In the genomic region with DNA sequence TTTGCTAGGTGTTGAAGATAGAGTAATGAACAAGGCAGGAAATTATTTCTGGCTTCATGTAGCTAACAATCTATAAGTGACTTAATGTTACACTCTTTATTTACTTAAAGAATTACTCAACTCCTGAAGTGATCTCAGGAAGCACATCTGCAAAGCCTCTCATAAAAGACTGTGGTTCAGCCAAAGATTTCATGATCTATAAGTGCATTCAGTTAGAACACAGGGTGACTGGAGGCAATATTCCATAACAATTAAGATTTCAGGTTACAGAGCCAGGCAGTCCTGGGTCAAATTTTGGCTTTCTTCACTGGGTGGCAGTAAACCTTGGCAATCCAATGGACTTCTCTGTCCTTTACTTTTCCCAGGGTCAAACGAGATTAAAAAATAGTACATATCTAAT, we compare ENCODE assay signal across 16 cellular contexts.
A peak's percentile ranks its signal among the peaks of the same experiment; 100 is the strongest.
DNase-seq lines count a peak whose midpoint lies in the region; ATAC-seq and TF ChIP-seq lines count a peak whose summit lies in the region.
"Had no signal": no experiment of that assay in that cellular context is flagged by ENCODE, and none has a peak within 500 bp of the region (broad histone marks: within the 10 kb centered on the region; RNA-seq: fewer than 3 reads in every experiment).

No MANE protein-coding gene starts in this region.

- DNase-seq in NCI-H510A treated with DMSO at 0.1 percent for 48 hours (lab: John Stamatoyannopoulos, UW) = peak; percentile 40
- no peak for DNase-seq in NCI-H510A (lab: John Stamatoyannopoulos, UW)
- peak; percentile 71 for DNase-seq in NCI-H2029 (lab: John Stamatoyannopoulos, UW)
- peak; percentile 11 for DNase-seq in SHP77 treated with DMSO at 0.1 percent for 48 hours (lab: John Stamatoyannopoulos, UW)
- peak; percentile 16 for DNase-seq in mesenchymal stem cell
- DNase-seq in adrenal gland = no peak
- no peak for DNase-seq in sciatic nerve (ENCODE audit: low spot score)
- DNase-seq: GOT3, HFFc6, KBM-7, MG63, NCI-H2171, NCI-H446 treated with DMSO at 0.1 percent for 48 hours, T-cell had no signal

- H3K27me3 ChIP-seq in mesenchymal stem cell (ENCODE audit: control insufficient read depth in 1 of 2, insufficient read depth in 1 of 2, low read length in 2 of 2) = no peaks in the 10 kb centered on the region
- H3K27me3 ChIP-seq in adrenal gland = no peaks in the 10 kb centered on the region
- H3K27me3 ChIP-seq: MG63 had no signal

- H3K14ac ChIP-seq in mesenchymal stem cell (ENCODE audit: low read length in 2 of 2) = no peak overlapping the region

- intact Hi-C loops in adrenal gland (cut with DNase I) = no loop called here
- intact Hi-C loops in sciatic nerve (cut with DNase I) = no loop called here

- no peak overlapping the region for H2BK15ac ChIP-seq in mesenchymal stem cell (ENCODE audit: low read depth, poor library complexity, severe bottlenecking)

- TF ChIP-seq CTCF in adrenal gland (IDR thresholded peaks at IDR 0.05) = no peak

- H3K4ac ChIP-seq in mesenchymal stem cell (ENCODE audit: low read depth in 1 of 2, low read length in 2 of 2) = no peak overlapping the region

- no peak overlapping the region for H2BK120ac ChIP-seq in mesenchymal stem cell (ENCODE audit: low read depth, low read length)

- H3K36me3 ChIP-seq in mesenchymal stem cell (ENCODE audit: control insufficient read depth in 1 of 2, insufficient read depth in 2 of 2, low read depth in 1 of 2, low read length in 2 of 2) (no peaks in the 10 kb centered on the region), adrenal gland (replicated peaks in 1 of 2) (no peaks in the 10 kb centered on the region)
- H3K36me3 ChIP-seq: MG63 had no signal

- no peak overlapping the region for H4K91ac ChIP-seq in mesenchymal stem cell (ENCODE audit: low read length)

- no peak overlapping the region for H3K18ac ChIP-seq in mesenchymal stem cell (ENCODE audit: low read depth in 1 of 2, low read length in 2 of 2)

- no peak overlapping the region for H3K4me2 ChIP-seq in mesenchymal stem cell (ENCODE audit: low read length, poor library complexity, severe bottlenecking)

- H3K4me1 ChIP-seq in mesenchymal stem cell (ENCODE audit: control insufficient read depth, insufficient read depth, low read depth, low read length) (peaks cover 6% of the 10 kb centered on the region), adrenal gland (replicated peaks in 1 of 2) (no peaks in the 10 kb centered on the region)

- no peak overlapping the region for H3K9ac ChIP-seq in mesenchymal stem cell (ENCODE audit: low read length)

- no peak for TF ChIP-seq POLR2A in adrenal gland (IDR thresholded peaks at IDR 0.05)

- no peak overlapping the region for H3K23ac ChIP-seq in mesenchymal stem cell (ENCODE audit: low read length in 2 of 2)

- WGBS in mesenchymal stem cell = no CpG with 5 or more reads among the region's 1 CpG
- WGBS in adrenal gland, 4 donors = 32 to 51% (median 38%) methylated on average over 1 of the region's 1 CpG

- no peaks in the 10 kb centered on the region for H3K9me3 ChIP-seq in mesenchymal stem cell (ENCODE audit: control insufficient read depth, low read length)
- H3K9me3 ChIP-seq in adrenal gland (replicated peaks in 1 of 3) = no peaks in the 10 kb centered on the region
- H3K9me3 ChIP-seq: MG63 had no signal

- H2AK5ac ChIP-seq in mesenchymal stem cell (ENCODE audit: low read length, severe bottlenecking) = no peak overlapping the region

- no peak overlapping the region for H4K8ac ChIP-seq in mesenchymal stem cell (ENCODE audit: low read length)

- H3K79me1 ChIP-seq in mesenchymal stem cell (replicated peaks; ENCODE audit: low read length, poor library complexity, severe bottlenecking) = no peaks in the 10 kb centered on the region

- H3K4me3 ChIP-seq in mesenchymal stem cell (ENCODE audit: insufficient read depth in 1 of 2, low read depth in 1 of 2, low read length in 2 of 2) = no peak overlapping the region
- H3K4me3 ChIP-seq in adrenal gland = no peak overlapping the region
- H3K4me3 ChIP-seq: MG63 had no signal

- H2AFZ ChIP-seq in mesenchymal stem cell (ENCODE audit: low read depth, low read length) = no peak overlapping the region

- H2BK5ac ChIP-seq in mesenchymal stem cell (ENCODE audit: low read depth, low read length, poor library complexity, severe bottlenecking) = no peak overlapping the region

- ATAC-seq in sciatic nerve = no peak
- no peak for ATAC-seq in HG02798 (IDR thresholded peaks at IDR 0.05; ENCODE audit: poor library complexity, unreplicated experiment)
- ATAC-seq: T-cell had no signal

- no peak overlapping the region for H2BK12ac ChIP-seq in mesenchymal stem cell (ENCODE audit: low read length in 2 of 2)

- H3K27ac ChIP-seq in mesenchymal stem cell (ENCODE audit: low read length, poor library complexity, severe bottlenecking) (no peak overlapping the region), adrenal gland (no peak overlapping the region)
- H3K27ac ChIP-seq: C4-2B had no signal

Comparison
In these comparisons a context has a peak if more than half of its experiments do, and no peak if none do; other contexts are left out.
1. DNase-seq: peak in NCI-H510A treated with DMSO at 0.1 percent for 48 hours (single experiment), NCI-H2029 (single experiment), SHP77 treated with DMSO at 0.1 percent for 48 hours (single experiment) and mesenchymal stem cell (single experiment); none in NCI-H510A (single experiment), adrenal gland (0 of 7) and sciatic nerve (single experiment).